In the genomic region with DNA sequence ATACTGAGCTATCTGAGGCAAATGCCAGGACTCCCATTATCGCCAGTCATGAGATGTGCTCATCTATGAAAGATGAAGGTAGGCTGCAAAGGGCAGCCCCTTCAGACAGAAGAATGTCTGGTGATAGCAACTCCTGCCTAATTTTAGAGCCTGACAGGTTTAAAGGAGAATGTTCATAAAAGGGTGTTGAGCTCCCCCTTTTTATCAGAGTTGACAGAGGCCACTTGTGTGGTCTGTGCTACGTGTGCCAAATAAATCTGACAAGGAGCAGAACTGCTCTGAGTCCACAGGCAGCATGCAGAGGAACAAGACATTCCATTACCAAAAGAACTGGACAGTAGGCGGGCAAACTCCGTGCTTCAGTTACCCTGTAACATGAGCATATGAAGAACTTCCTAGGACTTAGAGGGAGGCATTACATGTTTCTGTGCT, we compare ENCODE assay signal across 24 cellular contexts.
DNase-seq lines count a peak whose midpoint lies in the region; ATAC-seq, FAIRE-seq and TF ChIP-seq lines count a peak whose summit lies in the region.
"Had no signal": no experiment of that assay in that cellular context is flagged by ENCODE, and none has a peak within 500 bp of the region (broad histone marks: within the 10 kb centered on the region; RNA-seq: fewer than 3 reads in every experiment).

No MANE protein-coding gene starts in this region.

- no peaks in the 10 kb centered on the region for H3K9me3 Mint-ChIP-seq in stimulated activated effector memory CD8-positive, alpha-beta T cell treated with anti-CD3 and anti-CD28 coated beads, Interleukin-12 subunit alpha, Interleukin-12 subunit beta, amount 100 ng/mL, for 72 hours
- H3K9me3 Mint-ChIP-seq: activated B cell treated with CpG ODN at 0.5 μM for 24 hours; activated CD4-positive, alpha-beta memory T cell treated with anti-CD3 and anti-CD28 coated beads, Interleukin-2, amount 10 ng/mL, durations not matched to agents 7 days and 5 days; CD4-positive, alpha-beta T cell; mesothelial cell of epicardium; stimulated activated memory B cell treated with anti-CD40 and anti-IgM and Interleukin-4, amounts not matched to agents 10 μg/mL and 1 μg/mL and 100 μg/mL, for 72 hours had no signal

- no peak overlapping the region for H3K27ac Mint-ChIP-seq in stimulated activated effector memory CD8-positive, alpha-beta T cell treated with anti-CD3 and anti-CD28 coated beads, Interleukin-12 subunit alpha, Interleukin-12 subunit beta, amount 100 ng/mL, for 72 hours
- H3K27ac Mint-ChIP-seq: activated B cell treated with CpG ODN at 0.5 μM for 24 hours; activated CD4-positive, alpha-beta memory T cell treated with anti-CD3 and anti-CD28 coated beads, Interleukin-2, amount 10 ng/mL, durations not matched to agents 7 days and 5 days; CD4-positive, alpha-beta T cell; mesothelial cell of epicardium; nephron; stimulated activated memory B cell treated with anti-CD40 and anti-IgM and Interleukin-4, amounts not matched to agents 10 μg/mL and 1 μg/mL and 100 μg/mL, for 72 hours had no signal

- CTCF ChIA-PET in K562 (lab: Yijun Ruan, JAX; ENCODE audit: low intra/inter-chr PET ratio), result no interaction called here

- peaks cover 18% of the 10 kb centered on the region for H3K36me3 Mint-ChIP-seq in stimulated activated effector memory CD8-positive, alpha-beta T cell treated with anti-CD3 and anti-CD28 coated beads, Interleukin-12 subunit alpha, Interleukin-12 subunit beta, amount 100 ng/mL, for 72 hours

- 81% methylated on average over 4 of the region's 4 CpGs for WGBS in K562 (ENCODE audit: insufficient coverage, low coverage, missing lambda C conversion rate)

- H3K9ac ChIP-seq in K562 (ENCODE audit: insufficient read depth in 1 of 2, low read depth in 2 of 2, low read length in 2 of 2) (no peak overlapping the region), rectal smooth muscle tissue (ENCODE audit: low read length) (no peak overlapping the region)

- DNase-seq in EH (ENCODE audit: low read depth), result peak; percentile 50
- no peak for DNase-seq in K562 (ENCODE audit: extremely low read depth in 1 of 4, low spot score in 3 of 4)
- DNase-seq in left ventricle myocardium inferior, result no peak
- DNase-seq in stimulated activated effector memory CD8-positive, alpha-beta T cell treated with anti-CD3 and anti-CD28 coated beads, Interleukin-12 subunit alpha, Interleukin-12 subunit beta, amount 100 ng/mL, for 72 hours (ENCODE audit: low spot score in 2 of 2), result no peak
- DNase-seq in DMS153 treated with DMSO at 0.1 percent for 48 hours (lab: John Stamatoyannopoulos, UW; ENCODE audit: unreplicated experiment), result no peak
- DNase-seq in KG1 (lab: John Stamatoyannopoulos, UW), result no peak
- DNase-seq in kidney tubule cell (ENCODE audit: low spot score), result no peak
- DNase-seq: activated B cell treated with CpG ODN at 0.5 μM for 24 hours; activated CD4-positive, alpha-beta memory T cell treated with anti-CD3 and anti-CD28 coated beads, Interleukin-2, amount 10 ng/mL, durations not matched to agents 7 days and 5 days; activated T-cell treated with anti-CD3 and anti-CD28 coated beads, Interleukin-2, amount 50 U/mL, for 1 hour; adrenal gland; CD4-positive, alpha-beta T cell; dermis blood vessel endothelial cell; foreskin keratinocyte; kidney glomerular epithelial cell; MM.1S; NCI-H146; NCI-H524 treated with DMSO at 0.1 percent for 48 hours; stimulated activated CD4-positive, alpha-beta T cell treated with anti-CD3 and anti-CD28 coated beads, Interleukin-2, amount 100 ng/mL, for 24 hours; testis had no signal

- no peak overlapping the region for H3K27ac ChIP-seq in K562 (ENCODE audit: extremely low read depth, low read depth, low read length)
- H3K27ac ChIP-seq in left ventricle myocardium inferior (replicated peaks), result peak overlapping the region; percentile 74
- peak overlapping the region; percentile 8 for H3K27ac ChIP-seq in rectal smooth muscle tissue (ENCODE audit: low read depth, low read length)
- H3K27ac ChIP-seq: adrenal gland, foreskin keratinocyte, testis had no signal

- H4K20me1 ChIP-seq in K562 (replicated peaks; ENCODE audit: control insufficient read depth, insufficient read depth, low read length), result no peaks in the 10 kb centered on the region

- no peak overlapping the region for H2AFZ ChIP-seq in K562 (ENCODE audit: low read depth, low read length)

- H3K27me3 ChIP-seq in K562 (ENCODE audit: control insufficient read depth in 2 of 2, insufficient read depth in 2 of 2, low read length in 2 of 2), result no peaks in the 10 kb centered on the region
- no peaks in the 10 kb centered on the region for H3K27me3 ChIP-seq in left ventricle myocardium inferior (ENCODE audit: low read depth)
- no peaks in the 10 kb centered on the region for H3K27me3 ChIP-seq in rectal smooth muscle tissue (ENCODE audit: control insufficient read depth, insufficient read depth, low read length)
- H3K27me3 ChIP-seq: adrenal gland, foreskin keratinocyte, testis had no signal

- no peak overlapping the region for H3K4me2 ChIP-seq in K562 (ENCODE audit: insufficient read depth, low read length)

- intact Hi-C loops in K562 (cut with micrococcal nuclease), result no loop called here
- intact Hi-C loops in left ventricle myocardium inferior (cut with micrococcal nuclease), result no loop called here

- H3K9me3 ChIP-seq in K562 (replicated peaks; ENCODE audit: control insufficient read depth, insufficient read depth, low read depth, low read length) (no peaks in the 10 kb centered on the region), left ventricle myocardium inferior (replicated peaks) (no peaks in the 10 kb centered on the region)
- H3K9me3 ChIP-seq: testis had no signal

- no peak overlapping the region for H3K4me3 Mint-ChIP-seq in stimulated activated effector memory CD8-positive, alpha-beta T cell treated with anti-CD3 and anti-CD28 coated beads, Interleukin-12 subunit alpha, Interleukin-12 subunit beta, amount 100 ng/mL, for 72 hours
- H3K4me3 Mint-ChIP-seq: activated B cell treated with CpG ODN at 0.5 μM for 24 hours; activated CD4-positive, alpha-beta memory T cell treated with anti-CD3 and anti-CD28 coated beads, Interleukin-2, amount 10 ng/mL, durations not matched to agents 7 days and 5 days; CD4-positive, alpha-beta T cell; mesothelial cell of epicardium; nephron; stimulated activated memory B cell treated with anti-CD40 and anti-IgM and Interleukin-4, amounts not matched to agents 10 μg/mL and 1 μg/mL and 100 μg/mL, for 72 hours had no signal

- FAIRE-seq in K562 (lab: Jason Lieb, UNC), result peak; percentile 29

- H3K9me1 ChIP-seq in K562 (ENCODE audit: control insufficient read depth, insufficient read depth, low read length), result no peaks in the 10 kb centered on the region

- H3K4me1 ChIP-seq in K562 (replicated peaks in 1 of 2; ENCODE audit: control insufficient read depth in 2 of 2, insufficient read depth in 2 of 2, low read length in 2 of 2) (no peaks in the 10 kb centered on the region), left ventricle myocardium inferior (peaks cover 20% of the 10 kb centered on the region), rectal smooth muscle tissue (ENCODE audit: control insufficient read depth, insufficient read depth, low read length) (peaks cover 4% of the 10 kb centered on the region)
- H3K4me1 ChIP-seq: adrenal gland, foreskin keratinocyte, testis had no signal

- no TSS peak for BruUV-seq in K562 (replicated peaks; lab: Mats Ljungman, UMichigan)

- H3K36me3 ChIP-seq in K562 (ENCODE audit: control insufficient read depth, insufficient read depth, low read length), result peaks cover 25% of the 10 kb centered on the region
- H3K36me3 ChIP-seq in left ventricle myocardium inferior, result peaks cover 10% of the 10 kb centered on the region
- peaks cover 4% of the 10 kb centered on the region for H3K36me3 ChIP-seq in rectal smooth muscle tissue (ENCODE audit: control insufficient read depth, insufficient read depth, low read length)
- H3K36me3 ChIP-seq: adrenal gland had no signal

- TF ChIP-seq EP300 in K562 (IDR thresholded peaks at IDR 0.05; ENCODE audit: low read length), result no peak

- POLR2A ChIA-PET in K562 (lab: Yijun Ruan, JAX), result interaction anchor here (0.7 kb wide), 1 partner anchor 15 kb away, joined by 3 read pairs; no protein-coding TSS in a partner anchor

- TF ChIP-seq CTCF in K562 (IDR thresholded peaks at IDR 0.05 in 2 of 3, conservative IDR thresholded peaks at IDR 0.05 in 1 of 3; ENCODE audit: insufficient read depth in 2 of 3, low read depth in 1 of 3, low read length in 3 of 3), result no peak
- TF ChIP-seq CTCF in left ventricle myocardium inferior (IDR thresholded peaks at IDR 0.05; ENCODE audit: borderline replicate concordance), result no peak

- no peak for ATAC-seq in K562
- no peak for ATAC-seq in stimulated activated effector memory CD8-positive, alpha-beta T cell treated with anti-CD3 and anti-CD28 coated beads, Interleukin-12 subunit alpha, Interleukin-12 subunit beta, amount 100 ng/mL, for 72 hours
- ATAC-seq: foreskin keratinocyte; stimulated activated memory B cell treated with anti-CD40 and anti-IgM and Interleukin-4, amounts not matched to agents 10 μg/mL and 1 μg/mL and 100 μg/mL, for 72 hours had no signal

- H3K4me3 ChIP-seq in K562 (no peak overlapping the region), left ventricle myocardium inferior (peak overlapping the region; percentile 1), rectal smooth muscle tissue (ENCODE audit: low read length) (peak overlapping the region; percentile 15)
- H3K4me3 ChIP-seq: adrenal gland, testis had no signal

- no peak for TF ChIP-seq RAD21 in K562 (CRISPR knock-in tag; conservative IDR thresholded peaks at IDR 0.05 in 1 of 2, IDR thresholded peaks at IDR 0.05 in 1 of 2)

- in situ Hi-C loops in K562 (cut with MboI), result no loop called here

- no peaks in the 10 kb centered on the region for H3K79me2 ChIP-seq in K562 (ENCODE audit: control insufficient read depth, insufficient read depth, low read length)

- no peak for TF ChIP-seq POLR2A in K562 (conservative IDR thresholded peaks at IDR 0.05)

- no peaks in the 10 kb centered on the region for H3K4me1 Mint-ChIP-seq in stimulated activated effector memory CD8-positive, alpha-beta T cell treated with anti-CD3 and anti-CD28 coated beads, Interleukin-12 subunit alpha, Interleukin-12 subunit beta, amount 100 ng/mL, for 72 hours
- H3K4me1 Mint-ChIP-seq: activated B cell treated with CpG ODN at 0.5 μM for 24 hours; activated CD4-positive, alpha-beta memory T cell treated with anti-CD3 and anti-CD28 coated beads, Interleukin-2, amount 10 ng/mL, durations not matched to agents 7 days and 5 days; stimulated activated memory B cell treated with anti-CD40 and anti-IgM and Interleukin-4, amounts not matched to agents 10 μg/mL and 1 μg/mL and 100 μg/mL, for 72 hours had no signal

TF ChIP-seq in K562, 482 proteins besides CTCF, POLR2A, EP300 and RAD21:
- TF ChIP-seq ZNF121 (CRISPR knock-in tag; conservative IDR thresholded peaks at IDR 0.05), result no peak
- no peak for TF ChIP-seq NFXL1 (CRISPR knock-in tag; IDR thresholded peaks at IDR 0.05)
- TF ChIP-seq DACH1 (IDR thresholded peaks at IDR 0.05; ENCODE audit: partially characterized antibody), result no peak
